Comparison of ENCODE assay signal across 19 cellular contexts in genomic region chr12:21678959-21679358, GRCh38. TPM values are rescaled to one million over a fixed set of nuclear protein-coding genes. Genes with fewer than 3 reads are reported as not detected.
DNase-seq lines count a peak whose midpoint lies in the region; ATAC-seq, FAIRE-seq and TF ChIP-seq lines count a peak whose summit lies in the region.
"Had no signal": no experiment of that assay in that cellular context is flagged by ENCODE, and none has a peak within 500 bp of the region (broad histone marks: within the 10 kb centered on the region; RNA-seq: fewer than 3 reads in every experiment).

No MANE protein-coding gene starts in this region.

- POLR2A ChIA-PET in activated CD4-positive, alpha-beta T cell treated with anti-CD3 and anti-CD28 coated beads, Interleukin-2, amount 10 ng/mL, durations not matched to agents 7 days and 5 days (lab: Charles Lee), result interaction anchor here (1.3 kb wide), 1 partner anchor 22 kb away, joined by 5 read pairs; the partner anchor contains the start of gene LDHB
- POLR2A ChIA-PET in endothelial cell of umbilical vein (lab: Charles Lee), result no interaction called here

- H3K4me3 Mint-ChIP-seq in activated CD4-positive, alpha-beta T cell treated with anti-CD3 and anti-CD28 coated beads, Interleukin-2, amount 10 ng/mL, durations not matched to agents 7 days and 5 days, result no peak overlapping the region
- H3K4me3 Mint-ChIP-seq in T-helper 2 cell treated with Interferon-gamma antibody and Interleukin-4, amounts not matched to agents 5 μg/mL and 100 μg/mL, for 36 hours, result peak overlapping the region; percentile 51
- H3K4me3 Mint-ChIP-seq: memory B cell had no signal

- no peak overlapping the region for H3K9ac ChIP-seq in endothelial cell of umbilical vein (replicated peaks; ENCODE audit: extremely low read depth, insufficient read depth, low read length)

- CTCF ChIA-PET in activated CD4-positive, alpha-beta T cell treated with anti-CD3 and anti-CD28 coated beads, Interleukin-2, amount 10 ng/mL, durations not matched to agents 7 days and 5 days (lab: Charles Lee), result interaction anchor here (1.1 kb wide), 1 partner anchor 18 kb away, joined by 3 read pairs; no protein-coding TSS in a partner anchor
- CTCF ChIA-PET in endothelial cell of umbilical vein (lab: Charles Lee), result interaction anchor here (0.6 to 2.7 kb wide), 6 partner anchors 14 to 430 kb away, joined by 3 to 18 read pairs (median 4); no protein-coding TSS in a partner anchor

- peaks cover 4% of the 10 kb centered on the region for H3K4me1 ChIP-seq in endothelial cell of umbilical vein (ENCODE audit: control insufficient read depth, extremely low read depth, insufficient read depth, low read length)
- H3K4me1 ChIP-seq: BE2C, upper lobe of right lung had no signal

- no TSS peak for BruUV-seq in endothelial cell of umbilical vein (replicated peaks; lab: Mats Ljungman, UMichigan)

- H3K27ac Mint-ChIP-seq in activated CD4-positive, alpha-beta T cell treated with anti-CD3 and anti-CD28 coated beads, Interleukin-2, amount 10 ng/mL, durations not matched to agents 7 days and 5 days, result peak overlapping the region; percentile 14
- peak overlapping the region; percentile 65 for H3K27ac Mint-ChIP-seq in T-helper 2 cell treated with Interferon-gamma antibody and Interleukin-4, amounts not matched to agents 5 μg/mL and 100 μg/mL, for 36 hours
- H3K27ac Mint-ChIP-seq: memory B cell had no signal

- intact Hi-C loops in endothelial cell of umbilical vein (cut with micrococcal nuclease) (loop anchor here (5.0 kb wide), 1 partner anchor 382 kb away; no protein-coding TSS in a partner anchor), left colon (cut with DNase I, micrococcal nuclease) (loop anchor here in 1 of 2 donors (10.0 kb wide), 1 partner anchor 74 kb away; the partner anchor contains the start of gene GYS2)

- no peaks in the 10 kb centered on the region for H4K20me1 ChIP-seq in endothelial cell of umbilical vein (replicated peaks; ENCODE audit: control insufficient read depth, extremely low read depth, insufficient read depth, low read length)

- no peaks in the 10 kb centered on the region for H3K36me3 ChIP-seq in endothelial cell of umbilical vein (ENCODE audit: control insufficient read depth in 2 of 2, extremely low read depth in 1 of 2, insufficient read depth in 2 of 2, low read length in 2 of 2)
- H3K36me3 ChIP-seq: BE2C, upper lobe of right lung had no signal

- H3K4me1 Mint-ChIP-seq in activated CD4-positive, alpha-beta T cell treated with anti-CD3 and anti-CD28 coated beads, Interleukin-2, amount 10 ng/mL, durations not matched to agents 7 days and 5 days, result peaks cover 44% of the 10 kb centered on the region
- peaks cover 35% of the 10 kb centered on the region for H3K4me1 Mint-ChIP-seq in T-helper 2 cell treated with Interferon-gamma antibody and Interleukin-4, amounts not matched to agents 5 μg/mL and 100 μg/mL, for 36 hours (ENCODE audit: low read depth)
- H3K4me1 Mint-ChIP-seq: memory B cell had no signal

- H2AFZ ChIP-seq in endothelial cell of umbilical vein (ENCODE audit: low read depth, low read length), result no peak overlapping the region

- no peak for TF ChIP-seq CTCF in endothelial cell of umbilical vein (IDR thresholded peaks at IDR 0.05; ENCODE audit: extremely low read depth in 1 of 2, insufficient read depth in 1 of 2, low read depth in 1 of 2, low read length in 2 of 2)

- no peak overlapping the region for H3K4me2 ChIP-seq in endothelial cell of umbilical vein (ENCODE audit: insufficient read depth, low read length)

- H3K27ac ChIP-seq in endothelial cell of umbilical vein (ENCODE audit: insufficient read depth, low read depth, low read length), result no peak overlapping the region
- H3K27ac ChIP-seq: upper lobe of right lung, VCaP had no signal

- DNase-seq in activated CD4-positive, alpha-beta T cell treated with anti-CD3 and anti-CD28 coated beads, Interleukin-2, amount 10 ng/mL, durations not matched to agents 7 days and 5 days, result no peak
- DNase-seq in activated CD4-positive, alpha-beta T cell treated with anti-CD3 and anti-CD28 coated beads, Interleukin-2, amount 50 U/mL, for 1 hour, result no peak
- DNase-seq in GF-D8 (lab: John Stamatoyannopoulos, UW) (peak; percentile 12), endothelial cell of umbilical vein (ENCODE audit: low read depth, low spot score) (peak; percentile 4), GM19238 (ENCODE audit: insufficient read length, low spot score) (no peak), DMS114 treated with DMSO at 0.1 percent for 48 hours (lab: John Stamatoyannopoulos, UW; ENCODE audit: unreplicated experiment) (no peak), left colon (no peak)
- DNase-seq in T-helper 2 cell treated with Interferon-gamma antibody and Interleukin-4, amounts not matched to agents 5 μg/mL and 100 μg/mL, for 36 hours (ENCODE audit: low spot score), result no peak
- DNase-seq: activated gamma-delta T cell treated with Interleukin-2 at 50 U/mL for 16 hours; BE2C; NCI-H1436; NCI-H526 treated with DMSO at 0.1 percent for 48 hours; retina; Right ventricle myocardium superior; stimulated activated CD4-positive, alpha-beta T cell treated with anti-CD3 and anti-CD28 coated beads, Interleukin-4, amount 100 ng/mL, for 1 hour; upper lobe of right lung had no signal

- H3K36me3 Mint-ChIP-seq in activated CD4-positive, alpha-beta T cell treated with anti-CD3 and anti-CD28 coated beads, Interleukin-2, amount 10 ng/mL, durations not matched to agents 7 days and 5 days (ENCODE audit: low read depth), result no peaks in the 10 kb centered on the region
- peaks cover 2% of the 10 kb centered on the region for H3K36me3 Mint-ChIP-seq in T-helper 2 cell treated with Interferon-gamma antibody and Interleukin-4, amounts not matched to agents 5 μg/mL and 100 μg/mL, for 36 hours (ENCODE audit: low read depth)
- H3K36me3 Mint-ChIP-seq: memory B cell had no signal

- dilution Hi-C loops in endothelial cell of umbilical vein (cut with MboI; ENCODE audit: extremely low pct_ligation_motif_present, low sequenced_read_pairs), result no loop called here

- no peaks in the 10 kb centered on the region for H3K9me3 ChIP-seq in endothelial cell of umbilical vein (replicated peaks; ENCODE audit: control insufficient read depth, insufficient read depth, low read length)
- H3K9me3 ChIP-seq: BE2C, upper lobe of right lung had no signal

- no peaks in the 10 kb centered on the region for H3K9me1 ChIP-seq in endothelial cell of umbilical vein (replicated peaks; ENCODE audit: control insufficient read depth, extremely low read depth, insufficient read depth, low read length)

- FAIRE-seq in endothelial cell of umbilical vein (lab: Jason Lieb, UNC), result peak; percentile 4
- FAIRE-seq: A204.1 had no signal

- H3K9me3 Mint-ChIP-seq in activated CD4-positive, alpha-beta T cell treated with anti-CD3 and anti-CD28 coated beads, Interleukin-2, amount 10 ng/mL, durations not matched to agents 7 days and 5 days, result no peaks in the 10 kb centered on the region
- H3K9me3 Mint-ChIP-seq in T-helper 2 cell treated with Interferon-gamma antibody and Interleukin-4, amounts not matched to agents 5 μg/mL and 100 μg/mL, for 36 hours, result no peaks in the 10 kb centered on the region
- H3K9me3 Mint-ChIP-seq: memory B cell had no signal

- no peak for ATAC-seq in left colon
- ATAC-seq: upper lobe of right lung had no signal

- no peak overlapping the region for H3K4me3 ChIP-seq in endothelial cell of umbilical vein (replicated peaks in 1 of 3; ENCODE audit: insufficient read depth in 1 of 3, low read depth in 1 of 3, low read length in 3 of 3)
- H3K4me3 ChIP-seq: upper lobe of right lung had no signal

- H3K79me2 ChIP-seq in endothelial cell of umbilical vein (ENCODE audit: control insufficient read depth, insufficient read depth, low read length), result no peaks in the 10 kb centered on the region

- H3K27me3 Mint-ChIP-seq in activated CD4-positive, alpha-beta T cell treated with anti-CD3 and anti-CD28 coated beads, Interleukin-2, amount 10 ng/mL, durations not matched to agents 7 days and 5 days, result peaks cover 6% of the 10 kb centered on the region
- H3K27me3 Mint-ChIP-seq in T-helper 2 cell treated with Interferon-gamma antibody and Interleukin-4, amounts not matched to agents 5 μg/mL and 100 μg/mL, for 36 hours (ENCODE audit: low read depth), result peaks cover 21% of the 10 kb centered on the region

- peaks cover 16 to 17% of the 10 kb centered on the region in 2 experiments for H3K27me3 ChIP-seq in endothelial cell of umbilical vein (ENCODE audit: control insufficient read depth in 2 of 2, insufficient read depth in 2 of 2, low read length in 2 of 2)
- H3K27me3 ChIP-seq: BE2C, upper lobe of right lung had no signal

- no peak for TF ChIP-seq POLR2A in endothelial cell of umbilical vein (IDR thresholded peaks at IDR 0.05; ENCODE audit: low read depth, low read length)

TF ChIP-seq in endothelial cell of umbilical vein, 7 proteins besides CTCF, POLR2A, EP300 and RAD21:
- TF ChIP-seq FOS (IDR thresholded peaks at IDR 0.05; ENCODE audit: borderline replicate concordance, insufficient read depth, low read length) (peak; percentile 26), GATA2 (IDR thresholded peaks at IDR 0.05; ENCODE audit: insufficient read depth, insufficient read length, low read depth, low read length) (peak; percentile 43), MYC (IDR thresholded peaks at IDR 0.05; ENCODE audit: low read depth, low read length) (no peak)

RNA-seq across cellular contexts. Expression of gene LDHB, which starts 21.3 kb away (rescaled TPM):
- total RNA-seq in activated CD4-positive, alpha-beta T cell treated with anti-CD3 and anti-CD28 coated beads, Interleukin-2, amount 10 ng/mL, durations not matched to agents 7 days and 5 days, result 1,000 to 10,000 TPM in 1 of 2 experiments, 100 to 1,000 TPM in 1; 819 to 1,195 TPM
- total RNA-seq in endothelial cell of umbilical vein (670 and 703 TPM in 2 replicates), left colon (100 to 1,000 TPM; 209 to 214 TPM)
- 287 and 437 TPM in 2 replicates for polyA plus RNA-seq in endothelial cell of umbilical vein
- polyA plus RNA-seq in endothelial cell of umbilical vein (2011; cell fraction: cytosol; rRNA removed), result 590 and 669 TPM in 2 replicates
- polyA plus RNA-seq in endothelial cell of umbilical vein (2011; cell fraction: nucleus; rRNA removed), result 232 and 360 TPM in 2 replicates
- 902 and 1,182 TPM in 2 replicates for polyA plus RNA-seq in endothelial cell of umbilical vein (2012)
- 400 and 448 TPM in 2 replicates for polyA minus RNA-seq in endothelial cell of umbilical vein
- 336 TPM for polyA minus RNA-seq in endothelial cell of umbilical vein (2011; cell fraction: cytosol; rRNA and poly(A)+ RNA removed)
- polyA minus RNA-seq in endothelial cell of umbilical vein (2011; cell fraction: nucleus; rRNA and poly(A)+ RNA removed), result 77.2 and 101 TPM in 2 replicates

Comparison
In these comparisons a context has a peak if more than half of its experiments do, and no peak if none do; other contexts are left out.
1. DNase-seq: peak in GF-D8 (single experiment) and endothelial cell of umbilical vein (single experiment); none in activated CD4-positive, alpha-beta T cell treated with anti-CD3 and anti-CD28 coated beads, Interleukin-2, amount 10 ng/mL, durations not matched to agents 7 days and 5 days (single experiment), activated CD4-positive, alpha-beta T cell treated with anti-CD3 and anti-CD28 coated beads, Interleukin-2, amount 50 U/mL, for 1 hour (single experiment), T-helper 2 cell treated with Interferon-gamma antibody and Interleukin-4, amounts not matched to agents 5 μg/mL and 100 μg/mL, for 36 hours (single experiment), GM19238 (single experiment), DMS114 treated with DMSO at 0.1 percent for 48 hours (single experiment) and left colon (0 of 2).